Comparison of ENCODE assay signal across 1 cellular context in the genomic region with DNA sequence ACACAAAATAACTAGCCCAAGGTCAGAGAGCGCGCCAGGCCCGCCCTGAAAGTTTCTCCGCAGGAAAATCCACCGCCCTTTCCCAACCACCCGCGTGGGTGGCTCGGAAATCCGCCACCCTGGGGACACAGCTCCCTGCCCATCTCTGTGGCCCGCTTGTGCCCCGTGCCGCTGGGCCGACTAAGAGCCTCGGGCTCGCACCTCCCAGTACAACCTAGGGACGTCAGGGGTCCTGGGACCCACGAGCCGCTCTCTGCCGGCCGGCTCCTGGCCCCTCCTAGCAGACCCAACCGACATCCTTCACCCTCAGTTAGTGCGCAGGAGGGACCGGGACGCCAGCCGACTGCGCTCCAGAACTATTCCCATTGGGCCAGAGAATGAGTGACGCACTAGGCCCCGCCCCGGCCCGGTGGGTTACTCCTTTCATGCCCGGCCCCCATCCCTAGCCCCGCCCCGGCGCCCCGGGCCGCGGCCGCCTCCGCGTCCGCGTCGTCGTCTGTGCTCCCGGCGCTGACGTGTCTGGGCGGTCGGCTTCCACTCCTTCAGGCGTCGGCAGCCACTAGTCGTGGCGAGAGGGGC.
A peak's percentile ranks its signal among the peaks of the same experiment; 100 is the strongest.
TF ChIP-seq lines count a peak whose summit lies in the region.

No MANE protein-coding gene starts in this region.

TF ChIP-seq in HEK293, 187 proteins besides CTCF, POLR2A, EP300 and RAD21 (continued from another document):
- TF ChIP-seq ZNF792 (tag by site-specific recombination; IDR thresholded peaks at IDR 0.05): no peak
- no peak for TF ChIP-seq ZNF132 (tag by site-specific recombination; IDR thresholded peaks at IDR 0.05; ENCODE audit: borderline replicate concordance)
- TF ChIP-seq ZNF350 (tag by site-specific recombination; IDR thresholded peaks at IDR 0.05): no peak
- TF ChIP-seq ZNF626 (tag by site-specific recombination; IDR thresholded peaks at IDR 0.05): no peak
- TF ChIP-seq, protein P1, sequence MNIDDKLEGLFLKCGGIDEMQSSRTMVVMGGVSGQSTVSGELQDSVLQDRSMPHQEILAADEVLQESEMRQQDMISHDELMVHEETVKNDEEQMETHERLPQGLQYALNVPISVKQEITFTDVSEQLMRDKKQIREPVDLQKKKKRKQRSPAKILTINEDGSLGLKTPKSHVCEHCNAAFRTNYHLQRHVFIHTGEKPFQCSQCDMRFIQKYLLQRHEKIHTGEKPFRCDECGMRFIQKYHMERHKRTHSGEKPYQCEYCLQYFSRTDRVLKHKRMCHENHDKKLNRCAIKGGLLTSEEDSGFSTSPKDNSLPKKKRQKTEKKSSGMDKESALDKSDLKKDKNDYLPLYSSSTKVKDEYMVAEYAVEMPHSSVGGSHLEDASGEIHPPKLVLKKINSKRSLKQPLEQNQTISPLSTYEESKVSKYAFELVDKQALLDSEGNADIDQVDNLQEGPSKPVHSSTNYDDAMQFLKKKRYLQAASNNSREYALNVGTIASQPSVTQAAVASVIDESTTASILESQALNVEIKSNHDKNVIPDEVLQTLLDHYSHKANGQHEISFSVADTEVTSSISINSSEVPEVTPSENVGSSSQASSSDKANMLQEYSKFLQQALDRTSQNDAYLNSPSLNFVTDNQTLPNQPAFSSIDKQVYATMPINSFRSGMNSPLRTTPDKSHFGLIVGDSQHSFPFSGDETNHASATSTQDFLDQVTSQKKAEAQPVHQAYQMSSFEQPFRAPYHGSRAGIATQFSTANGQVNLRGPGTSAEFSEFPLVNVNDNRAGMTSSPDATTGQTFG (tag by site-specific recombination; IDR thresholded peaks at IDR 0.05; ENCODE audit: borderline replicate concordance): no peak
- no peak for TF ChIP-seq ZNF529 (tag by site-specific recombination; IDR thresholded peaks at IDR 0.05; ENCODE audit: insufficient replicate concordance)
- no peak for TF ChIP-seq ZNF23 (tag by site-specific recombination; IDR thresholded peaks at IDR 0.05; ENCODE audit: borderline replicate concordance)
- peak; percentile 76 for TF ChIP-seq ZBTB48 (tag by site-specific recombination; IDR thresholded peaks at IDR 0.05)
- TF ChIP-seq ZNF558 (tag by site-specific recombination; IDR thresholded peaks at IDR 0.05): no peak
- no peak for TF ChIP-seq ZNF394 (tag by site-specific recombination; IDR thresholded peaks at IDR 0.05; ENCODE audit: borderline replicate concordance)
- peak; percentile 56 for TF ChIP-seq GLIS1 (tag by site-specific recombination; IDR thresholded peaks at IDR 0.05)
- TF ChIP-seq ZNF548 (tag by site-specific recombination; IDR thresholded peaks at IDR 0.05): no peak
- TF ChIP-seq, protein P2, sequence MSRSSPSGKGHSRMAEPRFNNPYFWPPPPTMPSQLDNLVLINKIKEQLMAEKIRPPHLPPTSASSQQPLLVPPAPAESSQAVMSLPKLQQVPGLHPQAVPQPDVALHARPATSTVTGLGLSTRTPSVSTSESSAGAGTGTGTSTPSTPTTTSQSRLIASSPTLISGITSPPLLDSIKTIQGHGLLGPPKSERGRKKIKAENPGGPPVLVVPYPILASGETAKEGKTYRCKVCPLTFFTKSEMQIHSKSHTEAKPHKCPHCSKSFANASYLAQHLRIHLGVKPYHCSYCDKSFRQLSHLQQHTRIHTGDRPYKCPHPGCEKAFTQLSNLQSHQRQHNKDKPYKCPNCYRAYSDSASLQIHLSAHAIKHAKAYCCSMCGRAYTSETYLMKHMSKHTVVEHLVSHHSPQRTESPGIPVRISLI (tag by site-specific recombination; IDR thresholded peaks at IDR 0.05): no peak
- TF ChIP-seq, protein P3, sequence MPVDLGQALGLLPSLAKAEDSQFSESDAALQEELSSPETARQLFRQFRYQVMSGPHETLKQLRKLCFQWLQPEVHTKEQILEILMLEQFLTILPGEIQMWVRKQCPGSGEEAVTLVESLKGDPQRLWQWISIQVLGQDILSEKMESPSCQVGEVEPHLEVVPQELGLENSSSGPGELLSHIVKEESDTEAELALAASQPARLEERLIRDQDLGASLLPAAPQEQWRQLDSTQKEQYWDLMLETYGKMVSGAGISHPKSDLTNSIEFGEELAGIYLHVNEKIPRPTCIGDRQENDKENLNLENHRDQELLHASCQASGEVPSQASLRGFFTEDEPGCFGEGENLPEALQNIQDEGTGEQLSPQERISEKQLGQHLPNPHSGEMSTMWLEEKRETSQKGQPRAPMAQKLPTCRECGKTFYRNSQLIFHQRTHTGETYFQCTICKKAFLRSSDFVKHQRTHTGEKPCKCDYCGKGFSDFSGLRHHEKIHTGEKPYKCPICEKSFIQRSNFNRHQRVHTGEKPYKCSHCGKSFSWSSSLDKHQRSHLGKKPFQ (tag by site-specific recombination; IDR thresholded peaks at IDR 0.05): no peak; the same call in 1 of the 2 replicates
- no peak for TF ChIP-seq RBAK (tag by site-specific recombination; IDR thresholded peaks at IDR 0.05)
- TF ChIP-seq REPIN1 (tag by site-specific recombination; IDR thresholded peaks at IDR 0.05; ENCODE audit: low read depth): no peak
